In genomic region chr19:43562698-43563241, GRCh38 we compare ENCODE assay signal across 7 cellular contexts. TPM values are rescaled to one million over a fixed set of nuclear protein-coding genes. Genes with fewer than 3 reads are reported as not detected.
A peak's percentile ranks its signal among the peaks of the same experiment; 100 is the strongest.
DNase-seq lines count a peak whose midpoint lies in the region; ATAC-seq and TF ChIP-seq lines count a peak whose summit lies in the region.

No MANE protein-coding gene starts in this region.

- TF ChIP-seq CTCF in HL-60 (IDR thresholded peaks at IDR 0.05; ENCODE audit: insufficient read depth, low read length) = no peak

- H3K27me3 ChIP-seq in HL-60 (ENCODE audit: insufficient read depth, poor library complexity, severe bottlenecking) = no peaks in the 10 kb centered on the region
- no peaks in the 10 kb centered on the region for H3K27me3 ChIP-seq in right cardiac atrium (ENCODE audit: control insufficient read depth, insufficient read depth)

- intact Hi-C loops in right cardiac atrium (cut with DNase I) = no loop called here

- peak; percentile 80 for ATAC-seq in GM18907 (IDR thresholded peaks at IDR 0.05; ENCODE audit: unreplicated experiment)
- peak; percentile 91 to 97 for ATAC-seq in activated naive CD4-positive, alpha-beta T cell treated with anti-CD3 and anti-CD28 coated beads, Interleukin-2, amount 50 U/mL, for 72 hours
- ATAC-seq in right cardiac atrium = peak; percentile 87 to 89

- DNase-seq in HL-60 (ENCODE audit: low read depth in 1 of 2, low spot score in 1 of 2) (peak; percentile 94 to 97), SKM-1 treated with dmso at 0.1 percent for 144 hours (lab: John Stamatoyannopoulos, UW; ENCODE audit: unreplicated experiment) (peak; percentile 94), right cardiac atrium (peak; percentile 68 to 93 (median 91)), SHP77 treated with DMSO at 0.1 percent for 48 hours (lab: John Stamatoyannopoulos, UW) (no peak)
- peak; percentile 53 to 86 for DNase-seq in activated naive CD4-positive, alpha-beta T cell treated with anti-CD3 and anti-CD28 coated beads, Interleukin-2, amount 50 U/mL, for 72 hours (ENCODE audit: low spot score in 2 of 2)
- DNase-seq in stimulated activated CD4-positive, alpha-beta T cell treated with anti-CD3 and anti-CD28 coated beads, Interleukin-1b, Interleukin-23, amount 100 ng/mL, for 24 hours (ENCODE audit: low read depth in 4 of 4, low spot score in 1 of 4) = peak in 3 of 4 experiments; percentile 27 to 43 (median 39)

- H3K4me3 ChIP-seq in HL-60 (replicated peaks; ENCODE audit: insufficient read depth, low read length) (no peak overlapping the region), right cardiac atrium (ENCODE audit: low read length) (no peak overlapping the region)

- H3K9me3 Mint-ChIP-seq in activated naive CD4-positive, alpha-beta T cell treated with anti-CD3 and anti-CD28 coated beads, Interleukin-2, amount 50 U/mL, for 72 hours = peaks cover 3% of the 10 kb centered on the region in 2 donors

- 46% methylated on average over 14 of the region's 14 CpGs for WGBS in right cardiac atrium

- no peaks in the 10 kb centered on the region for H3K9me3 ChIP-seq in right cardiac atrium (ENCODE audit: control insufficient read depth, low read length)

- peaks cover 6 to 29% of the 10 kb centered on the region in 2 donors for H3K36me3 Mint-ChIP-seq in activated naive CD4-positive, alpha-beta T cell treated with anti-CD3 and anti-CD28 coated beads, Interleukin-2, amount 50 U/mL, for 72 hours

- peaks cover 2% of the 10 kb centered on the region for H3K4me1 ChIP-seq in right cardiac atrium (ENCODE audit: control insufficient read depth, insufficient read depth, low read length)

- peak overlapping the region; percentile 97 to 99 for H3K27ac Mint-ChIP-seq in activated naive CD4-positive, alpha-beta T cell treated with anti-CD3 and anti-CD28 coated beads, Interleukin-2, amount 50 U/mL, for 72 hours

- H3K27ac ChIP-seq in HL-60 (replicated peaks) (peak overlapping the region; percentile 81), right cardiac atrium (ENCODE audit: low read length) (peak overlapping the region; percentile 38)

RNA-seq across cellular contexts. Expression of gene XRCC1, which starts 12.6 kb away (rescaled TPM):
- total RNA-seq in activated naive CD4-positive, alpha-beta T cell treated with anti-CD3 and anti-CD28 coated beads, Interleukin-2, amount 50 U/mL, for 72 hours = 10 to 100 TPM; 36.9 to 39.5 TPM
- total RNA-seq in right cardiac atrium = 10 to 100 TPM; 13.5 to 17.1 (median 15.6) TPM
- polyA plus RNA-seq in right cardiac atrium = 11.2 TPM

RNA-seq across cellular contexts. Expression of gene PINLYP, which starts 12.8 kb away (rescaled TPM):
- 1 to 10 TPM; 6.5 to 9.0 TPM for total RNA-seq in activated naive CD4-positive, alpha-beta T cell treated with anti-CD3 and anti-CD28 coated beads, Interleukin-2, amount 50 U/mL, for 72 hours
- total RNA-seq in right cardiac atrium = 1 to 10 TPM; 3.8 to 6.8 (median 4.9) TPM
- polyA plus RNA-seq in right cardiac atrium = 9.8 TPM

RNA-seq across cellular contexts. Expression of gene ZNF575, which starts 29.8 kb away (rescaled TPM):
- total RNA-seq in activated naive CD4-positive, alpha-beta T cell treated with anti-CD3 and anti-CD28 coated beads, Interleukin-2, amount 50 U/mL, for 72 hours = 1 to 10 TPM in 1 of 2 donors, under 1 TPM in 1; 0.98 to 3.3 TPM
- 1 to 10 TPM; 1.4 to 3.2 (median 2.4) TPM for total RNA-seq in right cardiac atrium
- polyA plus RNA-seq in right cardiac atrium = 0.97 TPM

RNA-seq across cellular contexts. Expression of gene IRGQ, which starts 33.2 kb away (rescaled TPM):
- total RNA-seq in activated naive CD4-positive, alpha-beta T cell treated with anti-CD3 and anti-CD28 coated beads, Interleukin-2, amount 50 U/mL, for 72 hours = 10 to 100 TPM; 21.6 to 29.4 TPM
- 10 to 100 TPM; 19.4 to 29.2 (median 24.7) TPM for total RNA-seq in right cardiac atrium
- 9.4 TPM for polyA plus RNA-seq in right cardiac atrium

RNA-seq across cellular contexts. Expression of gene ZNF576, which starts 33.6 kb away (rescaled TPM):
- 10 to 100 TPM; 15.9 to 19.6 TPM for total RNA-seq in activated naive CD4-positive, alpha-beta T cell treated with anti-CD3 and anti-CD28 coated beads, Interleukin-2, amount 50 U/mL, for 72 hours
- 10 to 100 TPM; 11.5 to 15.4 (median 13.0) TPM for total RNA-seq in right cardiac atrium
- polyA plus RNA-seq in right cardiac atrium = 11.6 TPM
